9 cellular contexts compared by ENCODE assay signal in the genomic region with DNA sequence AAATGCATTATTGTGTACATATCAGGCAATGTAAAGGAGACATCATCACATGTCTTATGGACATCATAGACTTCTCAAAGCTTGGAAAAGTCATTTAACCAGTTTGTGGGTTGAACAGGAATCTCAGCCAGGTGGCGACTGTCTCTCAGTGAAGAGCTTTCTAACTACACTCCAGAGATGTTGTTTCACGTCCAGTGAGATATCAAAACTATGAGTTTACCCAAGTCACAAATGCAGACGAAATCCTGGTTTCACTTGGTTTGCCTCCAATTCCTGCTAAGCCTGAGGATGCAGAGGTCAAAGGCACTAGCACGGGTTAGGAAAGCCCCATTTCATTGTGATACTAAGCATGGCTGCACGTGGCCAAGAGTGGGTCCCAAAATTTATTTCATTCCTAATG.
"Had no signal": no experiment of that assay in that cellular context is flagged by ENCODE, and none has a peak within 500 bp of the region (broad histone marks: within the 10 kb centered on the region; RNA-seq: fewer than 3 reads in every experiment).

No MANE protein-coding gene starts in this region.

- H3K9me3 Mint-ChIP-seq: HFFc6 had no signal

- H3K27ac ChIP-seq: HL-60, KMS-11 had no signal

- H3K4me2 ChIP-seq: KMS-11 had no signal

- H3K9me3 ChIP-seq: HAP-1 had no signal

- H3K4me1 ChIP-seq: HAP-1 had no signal

- H3K4me3 ChIP-seq: HAP-1 had no signal

- H3K36me3 ChIP-seq: HAP-1 had no signal

- H3K27ac Mint-ChIP-seq: HFFc6, IgD-negative memory B cell had no signal

- DNase-seq: GOT3, H7, HFFc6, KBM-7 had no signal

- H3K4me3 Mint-ChIP-seq: HFFc6, IgD-negative memory B cell had no signal

- H3K36me3 Mint-ChIP-seq: IgD-negative memory B cell had no signal

- ATAC-seq: HCT116 had no signal
